In the genomic region with DNA sequence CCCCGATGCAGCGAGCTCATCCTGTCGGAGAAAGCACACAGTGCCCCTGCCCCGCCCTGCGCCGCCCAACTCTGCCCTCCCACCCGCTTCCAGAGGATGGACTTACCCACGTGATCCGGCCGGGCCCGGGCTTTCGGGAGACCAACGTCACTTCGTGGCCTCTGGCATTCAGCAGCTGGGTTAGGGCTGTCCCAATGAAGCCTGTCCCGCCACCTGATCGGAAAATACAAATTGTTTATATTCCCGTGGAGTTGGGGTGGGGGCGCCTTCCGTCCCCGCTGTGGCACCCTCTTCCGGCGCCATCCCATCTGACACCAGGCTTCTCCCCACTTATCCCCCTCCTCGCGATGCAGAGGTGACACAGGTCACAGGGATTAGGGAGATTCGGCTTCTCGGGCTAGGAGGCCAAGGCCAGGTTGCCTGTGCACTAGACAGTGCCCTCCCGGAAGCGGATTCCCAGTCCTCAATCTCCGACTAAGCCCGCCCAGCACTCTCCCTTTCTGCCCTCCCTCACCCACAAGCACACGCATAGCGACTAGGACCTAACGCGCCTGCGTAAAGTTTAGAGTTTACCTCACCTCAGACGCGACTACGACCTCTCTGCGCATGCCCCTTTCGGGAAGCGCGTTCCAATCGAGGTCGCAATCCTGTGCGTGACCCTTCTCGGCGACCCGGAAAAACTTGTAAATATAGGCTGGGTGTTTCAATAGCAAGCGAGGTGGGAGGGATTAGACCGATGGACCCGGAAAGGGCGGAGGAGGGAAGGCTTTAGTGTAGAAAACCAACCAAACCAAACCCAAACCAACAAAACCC, we compare ENCODE assay signal across 8 cellular contexts. TPM values are rescaled to one million over a fixed set of nuclear protein-coding genes. Genes with fewer than 3 reads are reported as not detected.
DNase-seq lines count a peak whose midpoint lies in the region; ATAC-seq, FAIRE-seq and TF ChIP-seq lines count a peak whose summit lies in the region.

A gene with protein sequence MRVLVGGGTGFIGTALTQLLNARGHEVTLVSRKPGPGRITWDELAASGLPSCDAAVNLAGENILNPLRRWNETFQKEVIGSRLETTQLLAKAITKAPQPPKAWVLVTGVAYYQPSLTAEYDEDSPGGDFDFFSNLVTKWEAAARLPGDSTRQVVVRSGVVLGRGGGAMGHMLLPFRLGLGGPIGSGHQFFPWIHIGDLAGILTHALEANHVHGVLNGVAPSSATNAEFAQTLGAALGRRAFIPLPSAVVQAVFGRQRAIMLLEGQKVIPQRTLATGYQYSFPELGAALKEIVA (minus strand): TSS at position 537 of the 813 bp plus-strand sequence. CDS start 7 bp downstream, at position 530.

- intact Hi-C loops in heart left ventricle (cut with DNase I): no loop called here

- H3K4me3 Mint-ChIP-seq in T-cell (peak within 1 kb of the TSS; percentile 96 to 100 (median 97)), type B pancreatic cell (peak within 1 kb of the TSS; percentile 97)

- H3K4me1 Mint-ChIP-seq in T-cell: peaks cover 44 to 51% (median 51%) of the 10 kb centered on the region in 3 donors
- peaks cover 14% of the 10 kb centered on the region for H3K4me1 Mint-ChIP-seq in type B pancreatic cell (ENCODE audit: unreplicated experiment)

- no peaks in the 10 kb centered on the region for H3K9me3 ChIP-seq in heart left ventricle

- ATAC-seq in HG02840 (IDR thresholded peaks at IDR 0.05; ENCODE audit: low FRiP score, unreplicated experiment) (peak; percentile 95), T-cell (replicated peaks in 1 of 4) (peak; percentile 87 to 90 (median 88)), heart left ventricle (peak; percentile 93 to 96 (median 95))

- FAIRE-seq in GM12891 (lab: Jason Lieb, UNC): peak; percentile 97

- 0% methylated on average over 50 to 52 of the region's 52 CpGs for WGBS in adipose tissue, 3 donors
- WGBS in heart left ventricle, 4 donors: 0 to 1% (median 0%) methylated on average over 37 to 52 of the region's 52 CpGs

- peaks cover 0 to 41% (median 34%) of the 10 kb centered on the region in 9 donors for H3K36me3 ChIP-seq in heart left ventricle

- TF ChIP-seq CTCF in heart left ventricle (IDR thresholded peaks at IDR 0.05) (peak in 2 of 12 donors; percentile 11 to 18), type B pancreatic cell (conservative IDR thresholded peaks at IDR 0.05) (peak; percentile 20)

- peak; percentile 84 for TF ChIP-seq POLR2A in GM12891 (IDR thresholded peaks at IDR 0.05; ENCODE audit: low read depth, low read length)
- peak; percentile 34 to 90 for TF ChIP-seq POLR2A in heart left ventricle (IDR thresholded peaks at IDR 0.05)

- H3K27ac ChIP-seq in adipose tissue (ENCODE audit: low read depth, low read length): peak within 1 kb of the TSS; percentile 99
- peak within 1 kb of the TSS; percentile 94 to 100 (median 98) for H3K27ac ChIP-seq in heart left ventricle

- H3K36me3 Mint-ChIP-seq in T-cell (peaks cover 29% of the 10 kb centered on the region), type B pancreatic cell (peaks cover 3% of the 10 kb centered on the region)

- POLR2A ChIA-PET in T-cell (lab: Charles Lee): interaction anchor here (0.5 to 1.7 kb wide), 9 partner anchors 11 to 205 kb away, joined by 3 to 11 read pairs (median 6); a partner anchor contains a TSS

- H3K4me1 ChIP-seq in heart left ventricle: peaks cover 0 to 49% (median 39%) of the 10 kb centered on the region in 12 donors

- H3K27me3 Mint-ChIP-seq in T-cell (no peaks in the 10 kb centered on the region), type B pancreatic cell (no peaks in the 10 kb centered on the region)

- CTCF ChIA-PET in T-cell (lab: Charles Lee): interaction anchor here (0.6 to 3.1 kb wide), 6 partner anchors 9 to 251 kb away, joined by 3 to 22 read pairs (median 4); a partner anchor contains a TSS

- H3K4me3 ChIP-seq in heart left ventricle: peak within 1 kb of the TSS; percentile 24 to 89 (median 74)

- peak within 1 kb of the TSS; percentile 99 for H3K27ac Mint-ChIP-seq in T-cell
- H3K27ac Mint-ChIP-seq in type B pancreatic cell: peak within 1 kb of the TSS; percentile 98

- no peaks in the 10 kb centered on the region for H3K27me3 ChIP-seq in heart left ventricle

- peaks cover 0 to 4% (median 0%) of the 10 kb centered on the region in 3 donors for H3K9me3 Mint-ChIP-seq in T-cell
- H3K9me3 Mint-ChIP-seq in type B pancreatic cell: no peaks in the 10 kb centered on the region

- DNase-seq in GM12891 (ENCODE audit: insufficient read length, low spot score) (peak; percentile 91), NCI-H1436 treated with DMSO at 0.1 percent for 48 hours (lab: John Stamatoyannopoulos, UW) (peak; percentile 95), T-cell (peak; percentile 87 to 99 (median 97)), heart left ventricle (peak; percentile 97 to 98 (median 98)), pons (ENCODE audit: low spot score) (peak; percentile 100), type B pancreatic cell (ENCODE audit: extremely low spot score, unreplicated experiment) (peak; percentile 95)

TF ChIP-seq in GM12891, 5 proteins besides CTCF, POLR2A, EP300 and RAD21:
- TF ChIP-seq POLR2AphosphoS5 (IDR thresholded peaks at IDR 0.05; ENCODE audit: low read depth, low read length): peak; percentile 83
- TF ChIP-seq SPI1 (IDR thresholded peaks at IDR 0.05; ENCODE audit: low read depth, low read length): no peak
- TF ChIP-seq TAF1 (IDR thresholded peaks at IDR 0.05; ENCODE audit: low read depth, low read length): peak; percentile 44; the same call in 1 of the 2 replicates
- peak; percentile 26 for TF ChIP-seq PAX5 (IDR thresholded peaks at IDR 0.05; ENCODE audit: insufficient read depth, low read length, severe bottlenecking)
- TF ChIP-seq POU2F2 (IDR thresholded peaks at IDR 0.05; ENCODE audit: low read depth, low read length): 0 out of 2 replicates have a peak, but pooled peaks have one; percentile 67
TF ChIP-seq in GM12891: peak in this region for 4.

RNA-seq across cellular contexts. Expression of the gene that starts here (rescaled TPM):
- polyA plus RNA-seq in GM12891 (2012; ENCODE audit: low read depth, missing spikeins): 54.5 TPM
- total RNA-seq in T-cell: 100 to 1,000 TPM in 3 of 5 donors, 10 to 100 TPM in 2; 79.6 to 154 (median 109) TPM
- polyA plus RNA-seq in adipose tissue: 10 to 100 TPM; 41.0 to 59.4 (median 48.7) TPM
- 10 to 100 TPM; 58.6 to 74.6 (median 60.5) TPM for total RNA-seq in heart left ventricle
- 100 to 1,000 TPM in 1 of 2 donors, 10 to 100 TPM in 1; 68.4 to 109 TPM for polyA plus RNA-seq in heart left ventricle
- total RNA-seq in type B pancreatic cell (ENCODE audit: low replicate concordance): 54.1 and 62.1 TPM in 2 replicates

Comparison
In these comparisons a context has a peak if more than half of its experiments do, and no peak if none do; other contexts are left out.
1. Peak in every context shown above with its lines: DNase-seq, ATAC-seq, H3K4me3 ChIP-seq and H3K27ac ChIP-seq.